In the genomic region with DNA sequence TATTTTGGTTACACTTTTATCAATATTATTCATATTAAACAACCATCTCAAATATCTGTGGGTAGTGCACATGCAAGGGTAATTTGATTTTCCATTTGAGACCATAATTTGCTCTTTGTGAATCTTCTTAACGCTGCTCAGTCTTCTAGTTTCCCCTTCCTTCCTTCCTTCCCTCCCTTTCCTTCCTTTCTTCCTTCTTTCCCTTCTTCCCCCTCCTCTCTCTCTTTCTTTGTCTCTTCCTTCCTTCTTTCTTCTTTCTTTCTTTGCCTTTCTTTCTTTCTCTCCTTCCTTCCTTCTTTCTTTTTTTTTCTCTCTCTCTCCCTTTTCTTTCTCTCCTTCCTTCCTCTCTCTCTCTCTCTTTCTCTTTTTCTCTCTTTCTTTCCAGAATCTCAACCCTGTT, we compare ENCODE assay signal across 30 cellular contexts. TPM values are rescaled to one million over a fixed set of nuclear protein-coding genes. Genes with fewer than 3 reads are reported as not detected.
DNase-seq lines count a peak whose midpoint lies in the region; ATAC-seq, FAIRE-seq and TF ChIP-seq lines count a peak whose summit lies in the region.
"Had no signal": no experiment of that assay in that cellular context is flagged by ENCODE, and none has a peak within 500 bp of the region (broad histone marks: within the 10 kb centered on the region; RNA-seq: fewer than 3 reads in every experiment).

No MANE protein-coding gene starts in this region.

- dilution Hi-C loops in endothelial cell of umbilical vein (cut with MboI; ENCODE audit: extremely low pct_ligation_motif_present, low sequenced_read_pairs): no loop called here

- CTCF ChIA-PET in HEK293 (lab: Yijun Ruan, JAX): no interaction called here
- CTCF ChIA-PET in endothelial cell of umbilical vein (lab: Charles Lee): interaction anchor here (15.9 kb wide), 1 partner anchor 9 kb away, joined by 301 read pairs; the partner anchor contains the start of gene C1QTNF5

- ATAC-seq in T-helper 17 cell: no peak
- ATAC-seq: GM12878 had no signal

- H3K27ac ChIP-seq in HEK293 (ENCODE audit: extremely low read depth, low read depth, low read length) (no peak overlapping the region), endothelial cell of umbilical vein (ENCODE audit: insufficient read depth, low read depth, low read length) (no peak overlapping the region), coronary artery (no peak overlapping the region)
- H3K27ac ChIP-seq: BLaER1 had no signal

- FAIRE-seq in endothelial cell of umbilical vein (lab: Jason Lieb, UNC): peak; percentile 12
- FAIRE-seq: A204.1, GM12878, GM12892, GM18507 had no signal

- peaks cover 2% of the 10 kb centered on the region for H3K36me3 Mint-ChIP-seq in T-helper 17 cell (ENCODE audit: low read depth)
- H3K36me3 Mint-ChIP-seq: CD14-positive monocyte; CD4-positive, CD25-positive, alpha-beta regulatory T cell had no signal

- H3K9me1 ChIP-seq in endothelial cell of umbilical vein (replicated peaks; ENCODE audit: control insufficient read depth, extremely low read depth, insufficient read depth, low read length): no peaks in the 10 kb centered on the region

- H3K4me2 ChIP-seq in endothelial cell of umbilical vein (ENCODE audit: insufficient read depth, low read length): no peak overlapping the region
- H3K4me2 ChIP-seq: BLaER1 had no signal

- no peaks in the 10 kb centered on the region for H4K20me1 ChIP-seq in endothelial cell of umbilical vein (replicated peaks; ENCODE audit: control insufficient read depth, extremely low read depth, insufficient read depth, low read length)
- H4K20me1 ChIP-seq: BLaER1 had no signal

- no TSS peak for BruUV-seq in endothelial cell of umbilical vein (replicated peaks; lab: Mats Ljungman, UMichigan)

- H3K4me1 ChIP-seq in HEK293 (ENCODE audit: control insufficient read depth, insufficient read depth, low read length): no peaks in the 10 kb centered on the region
- peaks cover 9% of the 10 kb centered on the region for H3K4me1 ChIP-seq in endothelial cell of umbilical vein (ENCODE audit: control insufficient read depth, extremely low read depth, insufficient read depth, low read length)
- H3K4me1 ChIP-seq: BE2C had no signal

- TF ChIP-seq POLR2A in endothelial cell of umbilical vein (IDR thresholded peaks at IDR 0.05; ENCODE audit: low read depth, low read length): no peak

- H3K4me3 Mint-ChIP-seq in T-helper 17 cell: no peak overlapping the region
- H3K4me3 Mint-ChIP-seq: CD14-positive monocyte had no signal

- TF ChIP-seq CTCF in HEK293 (tag by site-specific recombination; IDR thresholded peaks at IDR 0.05): no peak
- TF ChIP-seq CTCF in endothelial cell of umbilical vein (IDR thresholded peaks at IDR 0.05; ENCODE audit: extremely low read depth in 1 of 2, insufficient read depth in 1 of 2, low read depth in 1 of 2, low read length in 2 of 2): no peak
- no peak for TF ChIP-seq CTCF in coronary artery (IDR thresholded peaks at IDR 0.05)

- H2AFZ ChIP-seq in endothelial cell of umbilical vein (ENCODE audit: low read depth, low read length): no peak overlapping the region

- H3K27ac Mint-ChIP-seq in T-helper 17 cell: peak overlapping the region; percentile 32
- H3K27ac Mint-ChIP-seq: CD14-positive monocyte; CD4-positive, CD25-positive, alpha-beta regulatory T cell had no signal

- no peak overlapping the region for H3K4me3 ChIP-seq in HEK293 (ENCODE audit: low read depth, low read length)
- H3K4me3 ChIP-seq in endothelial cell of umbilical vein (replicated peaks in 1 of 3; ENCODE audit: insufficient read depth in 1 of 3, low read depth in 1 of 3, low read length in 3 of 3): no peak overlapping the region
- no peak overlapping the region for H3K4me3 ChIP-seq in coronary artery
- H3K4me3 ChIP-seq: BLaER1, GM12878 had no signal

- intact Hi-C loops in endothelial cell of umbilical vein (cut with micrococcal nuclease): no loop called here

- H3K27me3 Mint-ChIP-seq in T-helper 17 cell: peaks cover 16% of the 10 kb centered on the region

- POLR2A ChIA-PET in HEK293 (lab: Yijun Ruan, JAX) (no interaction called here), endothelial cell of umbilical vein (lab: Charles Lee) (no interaction called here)

- H3K4me1 Mint-ChIP-seq in T-helper 17 cell: peaks cover 13% of the 10 kb centered on the region

- DNase-seq in T-helper 17 cell: no peak
- no peak for DNase-seq in endothelial cell of umbilical vein (ENCODE audit: low read depth, low spot score)
- no peak for DNase-seq in Kasumi-1 (lab: John Stamatoyannopoulos, UW)
- DNase-seq in coronary artery (ENCODE audit: low spot score): no peak
- DNase-seq in stimulated activated CD4-positive, alpha-beta T cell treated with anti-CD3 and anti-CD28 coated beads, Interleukin-2, amount 100 ng/mL, for 24 hours: no peak
- DNase-seq: 8988T; ACHN; BE2C; C1 segment of cervical spinal cord; CD4-positive, alpha-beta memory T cell; CD4-positive, CD25-positive, alpha-beta regulatory T cell; CD8-positive, alpha-beta memory T cell; COR-L47; DMS 273 treated with DMSO at 0.1 percent for 48 hours; DMS153; DMS53; DMS79; DND-41; EL; GDM1 had no signal

- H3K79me2 ChIP-seq in endothelial cell of umbilical vein (ENCODE audit: control insufficient read depth, insufficient read depth, low read length): peaks cover 6% of the 10 kb centered on the region

- H3K36me3 ChIP-seq in HEK293 (ENCODE audit: control insufficient read depth in 2 of 2, insufficient read depth in 1 of 2, low read length in 2 of 2) (no peaks in the 10 kb centered on the region), endothelial cell of umbilical vein (ENCODE audit: control insufficient read depth in 2 of 2, extremely low read depth in 1 of 2, insufficient read depth in 2 of 2, low read length in 2 of 2) (no peaks in the 10 kb centered on the region)
- H3K36me3 ChIP-seq: BE2C, BLaER1 had no signal

- H3K9ac ChIP-seq in endothelial cell of umbilical vein (replicated peaks; ENCODE audit: extremely low read depth, insufficient read depth, low read length): no peak overlapping the region
- H3K9ac ChIP-seq: BLaER1 had no signal

- H3K9me3 ChIP-seq in HEK293 (ENCODE audit: control insufficient read depth, insufficient read depth, low read depth, low read length) (no peaks in the 10 kb centered on the region), T-helper 17 cell (ENCODE audit: control insufficient read depth, low read length, poor library complexity, severe bottlenecking) (no peaks in the 10 kb centered on the region), endothelial cell of umbilical vein (replicated peaks; ENCODE audit: control insufficient read depth, insufficient read depth, low read length) (no peaks in the 10 kb centered on the region)
- H3K9me3 ChIP-seq: BE2C, BLaER1 had no signal

- peaks cover 0 to 6% of the 10 kb centered on the region in 2 experiments for H3K27me3 ChIP-seq in endothelial cell of umbilical vein (ENCODE audit: control insufficient read depth in 2 of 2, insufficient read depth in 2 of 2, low read length in 2 of 2)
- H3K27me3 ChIP-seq: BE2C, BLaER1 had no signal

RNA-seq across cellular contexts. Expression of gene RNF26, which starts 4.1 kb away (rescaled TPM):
- total RNA-seq in T-helper 17 cell (10 to 100 TPM; 15.3 to 19.0 TPM), endothelial cell of umbilical vein (37.9 and 40.1 TPM in 2 replicates)
- 41.6 and 43.8 TPM in 2 replicates for polyA plus RNA-seq in endothelial cell of umbilical vein
- 35.5 and 38.1 TPM in 2 replicates for polyA plus RNA-seq in endothelial cell of umbilical vein (2011; cell fraction: cytosol; rRNA removed)
- polyA plus RNA-seq in endothelial cell of umbilical vein (2011; cell fraction: nucleus; rRNA removed): 15.7 and 17.7 TPM in 2 replicates
- polyA plus RNA-seq in endothelial cell of umbilical vein (2012): 29.3 and 37.9 TPM in 2 replicates
- polyA minus RNA-seq in endothelial cell of umbilical vein: 44.3 and 46.7 TPM in 2 replicates
- polyA minus RNA-seq in endothelial cell of umbilical vein (2011; cell fraction: cytosol; rRNA and poly(A)+ RNA removed): 31.6 TPM
- 16.9 and 20.4 TPM in 2 replicates for polyA minus RNA-seq in endothelial cell of umbilical vein (2011; cell fraction: nucleus; rRNA and poly(A)+ RNA removed)

RNA-seq across cellular contexts. Expression of gene C1QTNF5, which starts 10.4 kb away (rescaled TPM):
- total RNA-seq in T-helper 17 cell: not detected
- total RNA-seq in endothelial cell of umbilical vein: 126 and 130 TPM in 2 replicates
- polyA plus RNA-seq in endothelial cell of umbilical vein: 201 and 228 TPM in 2 replicates
- 125 and 160 TPM in 2 replicates for polyA plus RNA-seq in endothelial cell of umbilical vein (2011; cell fraction: cytosol; rRNA removed)
- polyA plus RNA-seq in endothelial cell of umbilical vein (2011; cell fraction: nucleus; rRNA removed): 72.0 and 76.7 TPM in 2 replicates
- polyA plus RNA-seq in endothelial cell of umbilical vein (2012): 98.8 and 155 TPM in 2 replicates
- polyA minus RNA-seq in endothelial cell of umbilical vein: 59.9 and 63.7 TPM in 2 replicates
- polyA minus RNA-seq in endothelial cell of umbilical vein (2011; cell fraction: cytosol; rRNA and poly(A)+ RNA removed): not detected
- 11.6 and 24.3 TPM in 2 replicates for polyA minus RNA-seq in endothelial cell of umbilical vein (2011; cell fraction: nucleus; rRNA and poly(A)+ RNA removed)
- total RNA-seq: A673; CD4-positive, alpha-beta memory T cell; CD4-positive, CD25-positive, alpha-beta regulatory T cell; CD8-positive, alpha-beta memory T cell; GM12878 had no signal
- polyA plus RNA-seq: CD14-positive monocyte; CD4-positive, alpha-beta memory T cell; CD4-positive, CD25-positive, alpha-beta regulatory T cell; CD8-positive, alpha-beta memory T cell; GM12878 had no signal

RNA-seq across cellular contexts. Expression of gene MCAM, which starts 13.3 kb away (rescaled TPM):
- 10 to 100 TPM; 25.6 to 54.0 TPM for total RNA-seq in T-helper 17 cell
- 1,012 and 1,027 TPM in 2 replicates for total RNA-seq in endothelial cell of umbilical vein
- 2,543 and 3,419 TPM in 2 replicates for polyA plus RNA-seq in endothelial cell of umbilical vein
- polyA plus RNA-seq in endothelial cell of umbilical vein (2011; cell fraction: cytosol; rRNA removed): 1,288 and 1,700 TPM in 2 replicates
- polyA plus RNA-seq in endothelial cell of umbilical vein (2011; cell fraction: nucleus; rRNA removed): 682 and 1,132 TPM in 2 replicates
- polyA plus RNA-seq in endothelial cell of umbilical vein (2012): 548 and 754 TPM in 2 replicates
- 817 and 903 TPM in 2 replicates for polyA minus RNA-seq in endothelial cell of umbilical vein
- polyA minus RNA-seq in endothelial cell of umbilical vein (2011; cell fraction: cytosol; rRNA and poly(A)+ RNA removed): 69.6 TPM
- polyA minus RNA-seq in endothelial cell of umbilical vein (2011; cell fraction: nucleus; rRNA and poly(A)+ RNA removed): 242 and 367 TPM in 2 replicates
- polyA plus RNA-seq: CD14-positive monocyte had no signal

RNA-seq across cellular contexts. Expression of gene MFRP, which starts 16.3 kb away (rescaled TPM):
- total RNA-seq in T-helper 17 cell (not detected), endothelial cell of umbilical vein (not detected in 2 replicates)
- 0.03 and 0.08 TPM in 2 replicates for polyA plus RNA-seq in endothelial cell of umbilical vein
- polyA plus RNA-seq in endothelial cell of umbilical vein (2011; cell fraction: cytosol; rRNA removed): 0.03 and 0.09 TPM in 2 replicates
- 0.04 TPM in 2 replicates for polyA plus RNA-seq in endothelial cell of umbilical vein (2011; cell fraction: nucleus; rRNA removed)
- not detected in 2 replicates for polyA plus RNA-seq in endothelial cell of umbilical vein (2012)
- 0.11 TPM in 1 of 2 replicates, not detected in the other for polyA minus RNA-seq in endothelial cell of umbilical vein
- polyA minus RNA-seq in endothelial cell of umbilical vein (2011; cell fraction: cytosol; rRNA and poly(A)+ RNA removed): not detected
- polyA minus RNA-seq in endothelial cell of umbilical vein (2011; cell fraction: nucleus; rRNA and poly(A)+ RNA removed): not detected in 2 replicates
- total RNA-seq: A673; CD4-positive, alpha-beta memory T cell; CD4-positive, CD25-positive, alpha-beta regulatory T cell; CD8-positive, alpha-beta memory T cell; Daoy; GM12878 had no signal
- polyA plus RNA-seq: AG04450; CD14-positive monocyte; CD4-positive, alpha-beta memory T cell; CD4-positive, CD25-positive, alpha-beta regulatory T cell; CD8-positive, alpha-beta memory T cell; GM12878 had no signal

RNA-seq across cellular contexts. Expression of gene USP2, which starts 51.3 kb away (rescaled TPM):
- 1 to 10 TPM; 1.7 to 5.2 TPM for total RNA-seq in T-helper 17 cell
- total RNA-seq in endothelial cell of umbilical vein: 1.1 and 1.2 TPM in 2 replicates
- polyA plus RNA-seq in endothelial cell of umbilical vein: 0.21 and 0.22 TPM in 2 replicates
- polyA plus RNA-seq in endothelial cell of umbilical vein (2011; cell fraction: cytosol; rRNA removed): 0.27 and 0.30 TPM in 2 replicates
- polyA plus RNA-seq in endothelial cell of umbilical vein (2011; cell fraction: nucleus; rRNA removed): 0.21 and 0.35 TPM in 2 replicates
- polyA plus RNA-seq in endothelial cell of umbilical vein (2012): 0.64 and 1.2 TPM in 2 replicates
- 0.45 and 0.53 TPM in 2 replicates for polyA minus RNA-seq in endothelial cell of umbilical vein
- polyA minus RNA-seq in endothelial cell of umbilical vein (2011; cell fraction: cytosol; rRNA and poly(A)+ RNA removed): 1.7 TPM
- 0.29 and 0.67 TPM in 2 replicates for polyA minus RNA-seq in endothelial cell of umbilical vein (2011; cell fraction: nucleus; rRNA and poly(A)+ RNA removed)
- polyA plus RNA-seq: CD14-positive monocyte; CD8-positive, alpha-beta memory T cell had no signal

Comparison
In these comparisons a context has a peak if more than half of its experiments do, and no peak if none do; other contexts are left out.
1. RNA of gene C1QTNF5, which starts 10.4 kb away (total RNA-seq): 126 to 130 TPM in endothelial cell of umbilical vein; not detected in T-helper 17 cell; every median in the first group is over 100 times any median in the second.
2. RNA of gene MCAM, which starts 13.3 kb away (total RNA-seq): 1,012 to 1,027 TPM in endothelial cell of umbilical vein; 25.6 to 54.0 TPM in T-helper 17 cell; every median in the first group is over 10 times any median in the second.